15 cellular contexts compared by ENCODE assay signal in the genomic region with DNA sequence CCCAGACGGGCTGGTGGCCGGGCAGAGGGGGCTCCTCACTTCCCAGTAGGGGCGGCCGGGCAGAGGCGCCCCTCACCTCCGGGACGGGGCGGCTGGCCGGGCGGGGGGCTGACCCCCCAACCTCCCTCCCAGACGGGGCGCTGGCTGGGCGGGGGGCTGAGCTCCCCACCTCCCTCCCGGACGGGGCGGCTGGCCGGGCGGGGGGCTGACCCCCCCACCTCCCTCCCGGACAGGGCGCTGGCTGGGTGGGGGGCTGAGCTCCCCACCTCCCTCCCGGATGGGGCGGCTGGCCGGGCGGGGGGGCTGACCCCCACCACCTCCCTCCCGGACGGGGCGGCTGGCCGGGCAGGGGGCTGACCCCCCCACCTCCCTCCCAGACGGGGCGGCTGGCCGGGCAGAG. TPM values are rescaled to one million over a fixed set of nuclear protein-coding genes. Genes with fewer than 3 reads are reported as not detected.
"Had no signal": no experiment of that assay in that cellular context is flagged by ENCODE, and none has a peak within 500 bp of the region (broad histone marks: within the 10 kb centered on the region; RNA-seq: fewer than 3 reads in every experiment).

No MANE protein-coding gene starts in this region.

RNA-seq across cellular contexts. Expression of a gene that starts 30.1 kb away (rescaled TPM):
- total RNA-seq: activated naive CD4-positive, alpha-beta T cell treated with anti-CD3 and anti-CD28 coated beads for 36 hours; activated naive CD4-positive, alpha-beta T cell treated with anti-CD3 and anti-CD28 coated beads, Interleukin-2, amount 50 U/mL, for 72 hours; activated naive CD8-positive, alpha-beta T cell treated with anti-CD3 and anti-CD28 coated beads for 36 hours; activated naive CD8-positive, alpha-beta T cell treated with anti-CD3 and anti-CD28 coated beads, Interleukin-2, amount 10 ng/mL, durations not matched to agents 7 days and 5 days; activated T-cell treated with anti-CD3 and anti-CD28 coated beads, Interleukin-2, amount 50 U/mL, for 4 hours; activated T-cell treated with anti-CD3 and anti-CD28 coated beads, Interleukin-2, amount 50 U/mL, for 72 hours; activated T-helper 1 cell treated with anti-CD3 and anti-CD28 coated beads, Interleukin-12 subunit alpha, Interleukin-12 subunit beta, Interleukin-2, Interleukin-4 antibody, amounts not matched to agents 30 ng/mL and 10 ng/mL and 1 ng/mL, durations not matched to agents 14 hours and 24 hours and 36 hours; activated T-helper 17 cell treated with anti-CD3 and anti-CD28 coated beads, Interleukin-2, amount 50 U/mL, for 72 hours; activated T-helper 2 cell treated with anti-CD3 and anti-CD28 coated beads, Interferon-gamma antibody, Interleukin-2, Interleukin-4, amounts not matched to agents 10 μg/mL and 5 μg/mL and 100 μg/mL, durations not matched to agents 14 hours and 24 hours and 36 hours; ascending aorta; astrocyte; body of pancreas; breast epithelium; bronchial epithelial cell; cerebellum had no signal
